ENCODE assay signal across 8 cellular contexts in genomic region chr21:36388835-36389234, GRCh38. TPM values are rescaled to one million over a fixed set of nuclear protein-coding genes. Genes with fewer than 3 reads are reported as not detected.
DNase-seq lines count a peak whose midpoint lies in the region; ATAC-seq and TF ChIP-seq lines count a peak whose summit lies in the region.

No MANE protein-coding gene starts in this region.

- no peaks in the 10 kb centered on the region for H3K27me3 ChIP-seq in neuronal stem cell (ENCODE audit: control insufficient read depth in 3 of 3, insufficient read depth in 3 of 3, low read depth in 1 of 3, low read length in 3 of 3)

- peaks cover 0 to 3% of the 10 kb centered on the region in 2 donors for H3K4me1 ChIP-seq in neuronal stem cell (ENCODE audit: control insufficient read depth in 2 of 2, insufficient read depth in 1 of 2, low read depth in 1 of 2, low read length in 2 of 2)

- WGBS in neuronal stem cell (ENCODE audit: extremely low coverage in 2 of 2, insufficient read length in 2 of 2, insufficient replicate concordance in 1 of 2), 2 donors: no CpG with 5 or more reads among the region's 10 CpGs

- no peak overlapping the region for H3K4ac ChIP-seq in neuronal stem cell (ENCODE audit: low read length)

- no peak overlapping the region for H3K9ac ChIP-seq in neuronal stem cell (ENCODE audit: low read depth, low read length, poor library complexity)

- peak overlapping the region; percentile 14 for H3K4me2 ChIP-seq in neuronal stem cell (ENCODE audit: insufficient read depth, low read length, poor library complexity, severe bottlenecking)

- no peak for ATAC-seq in HG03342 (IDR thresholded peaks at IDR 0.05; ENCODE audit: unreplicated experiment)

- H3K18ac ChIP-seq in neuronal stem cell (ENCODE audit: low read length): no peak overlapping the region

- H2AFZ ChIP-seq in neuronal stem cell (ENCODE audit: low read length): no peak overlapping the region

- no peak overlapping the region for H2BK5ac ChIP-seq in neuronal stem cell (ENCODE audit: low read length)

- H2BK15ac ChIP-seq in neuronal stem cell (ENCODE audit: low read length): no peak overlapping the region

- no peak overlapping the region for H3K4me3 ChIP-seq in GM12864 (ENCODE audit: low read depth, low read length)
- H3K4me3 ChIP-seq in epithelial cell of esophagus (ENCODE audit: low read length): no peak overlapping the region
- H3K4me3 ChIP-seq in neuronal stem cell (ENCODE audit: low read length in 2 of 2): no peak overlapping the region

- peaks cover 19 to 66% of the 10 kb centered on the region in 2 donors for H3K36me3 ChIP-seq in neuronal stem cell (replicated peaks in 1 of 2; ENCODE audit: control insufficient read depth in 2 of 2, insufficient read depth in 2 of 2, low read length in 2 of 2)

- H3K14ac ChIP-seq in neuronal stem cell (ENCODE audit: low read length): no peak overlapping the region

- H3K9me3 ChIP-seq in neuronal stem cell (replicated peaks in 1 of 2; ENCODE audit: control insufficient read depth in 2 of 2, insufficient read depth in 1 of 2, low read depth in 1 of 2, low read length in 2 of 2): peaks cover 2% of the 10 kb centered on the region in 2 donors

- DNase-seq in GM12864 (ENCODE audit: low read depth) (no peak), NCI-H446 (lab: John Stamatoyannopoulos, UW) (peak; percentile 76 to 84), epithelial cell of esophagus (ENCODE audit: low read depth) (peak; percentile 59), neuronal stem cell (ENCODE audit: low spot score) (no peak), ureter (ENCODE audit: low spot score) (no peak)
- DNase-seq in stimulated activated CD4-positive, alpha-beta T cell treated with anti-CD3 and anti-CD28 coated beads, Interleukin-4, amount 100 ng/mL, for 1 hour: no peak
- no peak for DNase-seq in activated CD4-positive, alpha-beta T cell treated with anti-CD3 and anti-CD28 coated beads, Interleukin-2, amount 50 U/mL, for 48 hours

- H3K79me1 ChIP-seq in neuronal stem cell (ENCODE audit: low read depth, low read length): peaks cover 2% of the 10 kb centered on the region

- H4K8ac ChIP-seq in neuronal stem cell (ENCODE audit: low read depth, low read length): no peak overlapping the region

- H3K23ac ChIP-seq in neuronal stem cell (ENCODE audit: low read depth, low read length, poor library complexity): no peak overlapping the region

- H4K91ac ChIP-seq in neuronal stem cell (ENCODE audit: low read depth, low read length, poor library complexity): no peak overlapping the region

- no peak overlapping the region for H2AK5ac ChIP-seq in neuronal stem cell (ENCODE audit: low read depth, low read length)

- H2BK12ac ChIP-seq in neuronal stem cell (ENCODE audit: low read length): no peak overlapping the region

- no peak overlapping the region for H3K27ac ChIP-seq in neuronal stem cell (replicated peaks; ENCODE audit: low read length)

- no peak overlapping the region for H2BK120ac ChIP-seq in neuronal stem cell (ENCODE audit: low read depth, low read length)

- TF ChIP-seq CTCF in GM12864 (IDR thresholded peaks at IDR 0.05; ENCODE audit: low read depth, low read length, missing control alignments): peak; percentile 40
- TF ChIP-seq CTCF in epithelial cell of esophagus (IDR thresholded peaks at IDR 0.05; ENCODE audit: insufficient read depth, low read depth, low read length, missing control alignments): peak; percentile 29

RNA-seq across cellular contexts. Expression of gene CHAF1B, which starts 3.6 kb away (rescaled TPM):
- polyA plus RNA-seq in neuronal stem cell (2013, experiment 1 of 2): 14.8 TPM
- polyA plus RNA-seq in neuronal stem cell (2013, experiment 2 of 2): 14.0 TPM
- total RNA-seq in ureter: 2.4 TPM

Comparison
In these comparisons a context has a peak if more than half of its experiments do, and no peak if none do; other contexts are left out.
1. DNase-seq: peak in NCI-H446 (2 of 2) and epithelial cell of esophagus (single experiment); none in GM12864 (single experiment), neuronal stem cell (single experiment), stimulated activated CD4-positive, alpha-beta T cell treated with anti-CD3 and anti-CD28 coated beads, Interleukin-4, amount 100 ng/mL, for 1 hour (single experiment), activated CD4-positive, alpha-beta T cell treated with anti-CD3 and anti-CD28 coated beads, Interleukin-2, amount 50 U/mL, for 48 hours (0 of 2) and ureter (single experiment).